In the genomic region with DNA sequence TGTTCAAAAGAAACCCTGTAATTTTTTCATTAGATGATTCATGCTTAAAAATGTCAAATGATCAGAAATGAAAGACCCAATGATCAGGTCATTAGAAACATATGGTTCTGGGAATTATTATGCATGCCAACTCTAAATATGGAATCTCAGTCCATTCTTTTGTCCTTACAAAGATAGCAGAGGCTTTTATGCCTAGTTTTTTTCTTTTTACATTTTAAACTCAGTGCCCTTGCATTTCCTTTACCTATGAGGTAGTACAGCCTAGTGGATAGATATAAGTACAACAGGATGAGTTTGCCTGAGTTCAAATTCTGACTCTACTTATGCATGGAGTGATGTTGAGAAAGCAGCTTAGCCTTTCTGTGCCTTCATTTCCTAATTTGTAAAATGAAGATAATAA, we compare ENCODE assay signal across 22 cellular contexts.
A peak's percentile ranks its signal among the peaks of the same experiment; 100 is the strongest.
DNase-seq lines count a peak whose midpoint lies in the region; ATAC-seq, FAIRE-seq and TF ChIP-seq lines count a peak whose summit lies in the region.
"Had no signal": no experiment of that assay in that cellular context is flagged by ENCODE, and none has a peak within 500 bp of the region (broad histone marks: within the 10 kb centered on the region; RNA-seq: fewer than 3 reads in every experiment).

No MANE protein-coding gene starts in this region.

- peak overlapping the region; percentile 51 to 58 for H3K27ac ChIP-seq in tibial artery
- H3K27ac ChIP-seq: SJCRH30 had no signal

- no peaks in the 10 kb centered on the region for H3K4me1 ChIP-seq in adipocyte (ENCODE audit: control insufficient read depth, insufficient read depth, low read length)
- peaks cover 0 to 68% (median 5%) of the 10 kb centered on the region in 4 donors for H3K4me1 ChIP-seq in tibial artery

- FAIRE-seq in H54 (lab: Jason Lieb, UNC): peak; percentile 61
- FAIRE-seq: H1 had no signal

- H3K9me3 ChIP-seq in adipocyte (ENCODE audit: control insufficient read depth, low read length) (no peaks in the 10 kb centered on the region), tibial artery (no peaks in the 10 kb centered on the region)
- H3K9me3 ChIP-seq: BE2C, SJCRH30 had no signal

- DNase-seq in H54 (ENCODE audit: insufficient read length, low spot score) (no peak), adipocyte (ENCODE audit: low read depth) (peak; percentile 25), fibroblast of gingiva (ENCODE audit: low read depth) (peak; percentile 66), tibial artery (no peak)
- DNase-seq: BE2C; CD4-positive, CD25-positive, alpha-beta regulatory T cell; IMR-90; KG1; MM.1S; NCI-H2029; NCI-H446; NCI-H524 treated with DMSO at 0.1 percent for 48 hours; NCI-H82; NK-92 treated with Interleukin-12 subunit alpha and Interleukin-12 subunit beta, amount 100 ng/mL, for 24 hours; PC-3; SJCRH30; T-cell had no signal

- H3K36me3 ChIP-seq in adipocyte (ENCODE audit: control insufficient read depth, insufficient read depth, low read length, severe bottlenecking) (no peaks in the 10 kb centered on the region), tibial artery (no peaks in the 10 kb centered on the region)
- H3K36me3 ChIP-seq: BE2C, SJCRH30 had no signal

- intact Hi-C loops in tibial artery (cut with DNase I; ENCODE audit: low total_unique reads): no loop called here

- TF ChIP-seq CTCF in tibial artery (IDR thresholded peaks at IDR 0.05): no peak

- H3K27me3 ChIP-seq in adipocyte (replicated peaks; ENCODE audit: control insufficient read depth, insufficient read depth, low read length): no peaks in the 10 kb centered on the region
- no peaks in the 10 kb centered on the region for H3K27me3 ChIP-seq in tibial artery
- H3K27me3 ChIP-seq: BE2C, SJCRH30 had no signal

- TF ChIP-seq POLR2A in H54 (IDR thresholded peaks at IDR 0.05; ENCODE audit: low read depth, low read length): no peak

- ATAC-seq in GM21786 (IDR thresholded peaks at IDR 0.05; ENCODE audit: unreplicated experiment) (no peak), GM21360 (IDR thresholded peaks at IDR 0.05; ENCODE audit: unreplicated experiment) (no peak), HG02610 (IDR thresholded peaks at IDR 0.05; ENCODE audit: unreplicated experiment) (no peak)
- ATAC-seq: HCT116, PC-3, T-cell had no signal

- no peak overlapping the region for H3K9ac ChIP-seq in adipocyte (ENCODE audit: low read length)

- H3K4me3 ChIP-seq in adipocyte (ENCODE audit: low read length): no peak overlapping the region
- no peak overlapping the region for H3K4me3 ChIP-seq in tibial artery
- H3K4me3 ChIP-seq: SJCRH30 had no signal

Comparison
In these comparisons a context has a peak if more than half of its experiments do, and no peak if none do; other contexts are left out.
1. DNase-seq: peak in adipocyte (single experiment) and fibroblast of gingiva (single experiment); none in H54 (single experiment) and tibial artery (0 of 2).